10 cellular contexts compared by ENCODE assay signal in the genomic region with DNA sequence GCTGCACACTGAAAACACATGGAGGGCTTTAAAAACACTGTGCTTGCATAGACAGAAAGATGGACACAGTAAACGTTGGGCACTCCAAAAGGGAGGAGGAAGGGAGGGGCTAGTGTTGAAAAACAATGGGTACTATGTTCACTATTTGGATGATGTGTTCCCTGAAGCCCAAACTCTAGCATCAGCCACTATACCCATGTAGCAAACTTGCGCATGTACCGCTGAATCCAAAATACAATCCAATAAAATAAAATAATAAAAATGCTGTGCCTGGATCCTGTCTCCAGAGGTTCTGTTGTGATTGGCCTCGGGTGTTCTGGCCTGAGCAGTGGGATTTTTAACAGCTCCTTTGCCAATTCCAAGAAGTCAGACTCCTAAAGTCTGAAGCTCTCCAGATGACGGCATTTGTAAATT.
"Had no signal": no experiment of that assay in that cellular context is flagged by ENCODE, and none has a peak within 500 bp of the region (broad histone marks: within the 10 kb centered on the region; RNA-seq: fewer than 3 reads in every experiment).

No MANE protein-coding gene starts in this region.

- H3K9me3 Mint-ChIP-seq: GM23338 had no signal

- H2AFZ ChIP-seq: GM23338 had no signal

- H3K4me1 Mint-ChIP-seq: IgD-negative memory B cell had no signal

- H3K4me2 ChIP-seq: GM23338 had no signal

- H3K36me3 ChIP-seq: HAP-1 had no signal

- H3K36me3 Mint-ChIP-seq: IgD-negative memory B cell had no signal

- H3K9me3 ChIP-seq: HAP-1 had no signal

- H3K27ac ChIP-seq: HL-60 had no signal

- DNase-seq: HFFc6, KBM-7 had no signal

- H3K4me1 ChIP-seq: HAP-1 had no signal

- H3K4me3 Mint-ChIP-seq: GM23338, HFFc6, IgD-negative memory B cell had no signal

- ATAC-seq: GM23338, HCT116, HepG2 had no signal

- H3K27ac Mint-ChIP-seq: GM23338, HFFc6, IgD-negative memory B cell had no signal

- FAIRE-seq: H1, H54, HepG2 had no signal

- H3K4me3 ChIP-seq: GM23338, HAP-1 had no signal
